Comparison of ENCODE assay signal across 7 cellular contexts in genomic region chr16:85633438-85633743, GRCh38.
"Had no signal": no experiment of that assay in that cellular context is flagged by ENCODE, and none has a peak within 500 bp of the region (broad histone marks: within the 10 kb centered on the region; RNA-seq: fewer than 3 reads in every experiment).

No MANE protein-coding gene starts in this region.

- FAIRE-seq: H54, HTR-8/SVneo had no signal

- H3K9ac ChIP-seq: GM23248 had no signal

- H2AFZ ChIP-seq: GM23248 had no signal

- H3K27ac ChIP-seq: GM23248 had no signal

- DNase-seq: GM23248, GOT3, H9, HCEC 1CT, KG1 had no signal

- H3K4me3 ChIP-seq: GM23248 had no signal
